ENCODE assay signal across 8 cellular contexts in genomic region chr12:31325877-31326631, GRCh38. TPM values are rescaled to one million over a fixed set of nuclear protein-coding genes. Genes with fewer than 3 reads are reported as not detected.
DNase-seq lines count a peak whose midpoint lies in the region; ATAC-seq and TF ChIP-seq lines count a peak whose summit lies in the region.

SINHCAF (minus strand) TSS chr12:31326150; CDS start chr12:31298204, 27,946 bp downstream.

- H3K27ac ChIP-seq in RWPE2 (ENCODE audit: poor library complexity, severe bottlenecking): peak within 1 kb of the TSS; percentile 67

- H3K4me1 Mint-ChIP-seq in activated T-helper 2 cell treated with anti-CD3 and anti-CD28 coated beads, Interferon-gamma antibody, Interleukin-2, Interleukin-4, amounts not matched to agents 10 μg/mL and 5 μg/mL and 100 μg/mL, durations not matched to agents 14 hours and 24 hours and 36 hours (ENCODE audit: low read depth): peaks cover 17% of the 10 kb centered on the region
- H3K4me1 Mint-ChIP-seq in natural killer cell: peaks cover 20 to 27% of the 10 kb centered on the region in 2 donors

- H3K36me3 Mint-ChIP-seq in activated T-helper 2 cell treated with anti-CD3 and anti-CD28 coated beads, Interferon-gamma antibody, Interleukin-2, Interleukin-4, amounts not matched to agents 10 μg/mL and 5 μg/mL and 100 μg/mL, durations not matched to agents 14 hours and 24 hours and 36 hours (ENCODE audit: low read depth): peaks cover 32% of the 10 kb centered on the region
- no peaks in the 10 kb centered on the region for H3K36me3 Mint-ChIP-seq in natural killer cell

- no peaks in the 10 kb centered on the region for H3K27me3 ChIP-seq in RWPE2 (ENCODE audit: insufficient read depth, poor library complexity, severe bottlenecking)

- H3K9me3 Mint-ChIP-seq in activated T-helper 2 cell treated with anti-CD3 and anti-CD28 coated beads, Interferon-gamma antibody, Interleukin-2, Interleukin-4, amounts not matched to agents 10 μg/mL and 5 μg/mL and 100 μg/mL, durations not matched to agents 14 hours and 24 hours and 36 hours: no peaks in the 10 kb centered on the region
- H3K9me3 Mint-ChIP-seq in natural killer cell: no peaks in the 10 kb centered on the region

- H3K9me3 ChIP-seq in RWPE2 (ENCODE audit: severe bottlenecking): no peaks in the 10 kb centered on the region

- TF ChIP-seq CTCF in RWPE2 (IDR thresholded peaks at IDR 0.05; ENCODE audit: poor library complexity, severe bottlenecking): no peak
- no peak for TF ChIP-seq CTCF in natural killer cell (IDR thresholded peaks at IDR 0.05)

- H3K27ac Mint-ChIP-seq in activated T-helper 2 cell treated with anti-CD3 and anti-CD28 coated beads, Interferon-gamma antibody, Interleukin-2, Interleukin-4, amounts not matched to agents 10 μg/mL and 5 μg/mL and 100 μg/mL, durations not matched to agents 14 hours and 24 hours and 36 hours: peak within 1 kb of the TSS; percentile 99
- peak within 1 kb of the TSS; percentile 91 to 96 for H3K27ac Mint-ChIP-seq in natural killer cell

- H3K27me3 Mint-ChIP-seq in activated T-helper 2 cell treated with anti-CD3 and anti-CD28 coated beads, Interferon-gamma antibody, Interleukin-2, Interleukin-4, amounts not matched to agents 10 μg/mL and 5 μg/mL and 100 μg/mL, durations not matched to agents 14 hours and 24 hours and 36 hours (ENCODE audit: low read depth): peaks cover 7% of the 10 kb centered on the region
- H3K27me3 Mint-ChIP-seq in natural killer cell (ENCODE audit: low read depth in 2 of 2): no peaks in the 10 kb centered on the region

- peak within 1 kb of the TSS; percentile 98 for H3K4me3 Mint-ChIP-seq in activated T-helper 2 cell treated with anti-CD3 and anti-CD28 coated beads, Interferon-gamma antibody, Interleukin-2, Interleukin-4, amounts not matched to agents 10 μg/mL and 5 μg/mL and 100 μg/mL, durations not matched to agents 14 hours and 24 hours and 36 hours (ENCODE audit: low read depth)
- H3K4me3 Mint-ChIP-seq in natural killer cell: peak within 1 kb of the TSS; percentile 99

- intact Hi-C loops in activated T-helper 2 cell treated with anti-CD3 and anti-CD28 coated beads, Interferon-gamma antibody, Interleukin-2, Interleukin-4, amounts not matched to agents 10 μg/mL and 5 μg/mL and 100 μg/mL, durations not matched to agents 14 hours and 24 hours and 36 hours (cut with micrococcal nuclease): loop anchor here (1.0 to 10.0 kb wide), 6 partner anchors 36 to 1429 kb away; partner anchors contain the start of genes AMN1, CAPRIN2 and YARS2
- intact Hi-C loops in natural killer cell (cut with micrococcal nuclease): loop anchor here (1.0 to 10.0 kb wide), 3 partner anchors 23 to 569 kb away; partner anchors contain the start of gene AMN1

- H3K36me3 ChIP-seq in RWPE2 (ENCODE audit: low read depth): no peaks in the 10 kb centered on the region

- ATAC-seq in RWPE2 (ENCODE audit: low read depth) (peak; percentile 70), natural killer cell (peak; percentile 60 to 81 (median 71))

- H3K4me3 ChIP-seq in RWPE2 (ENCODE audit: severe bottlenecking): peak within 1 kb of the TSS; percentile 60

- peak; percentile 98 for DNase-seq in EH (ENCODE audit: low read depth)
- peak; percentile 98 for DNase-seq in H4 (ENCODE audit: low spot score)
- peak; percentile 100 for DNase-seq in LoVo (ENCODE audit: low spot score)
- peak; percentile 99 for DNase-seq in RWPE2 (ENCODE audit: low spot score)
- peak; percentile 98 for DNase-seq in activated T-helper 2 cell treated with anti-CD3 and anti-CD28 coated beads, Interferon-gamma antibody, Interleukin-2, Interleukin-4, amounts not matched to agents 10 μg/mL and 5 μg/mL and 100 μg/mL, durations not matched to agents 14 hours and 24 hours and 36 hours (ENCODE audit: low spot score)
- peak; percentile 95 for DNase-seq in fibroblast of peridontal ligament (ENCODE audit: extremely low read depth)
- DNase-seq in natural killer cell: peak; percentile 96
- peak; percentile 98 for DNase-seq in stimulated activated naive CD4-positive, alpha-beta T cell treated with Interleukin-2 at 50 U/mL for 16 hours (lab: John Stamatoyannopoulos, UW)

- peaks cover 15% of the 10 kb centered on the region for H3K4me1 ChIP-seq in RWPE2 (ENCODE audit: insufficient read depth, poor library complexity, severe bottlenecking)

RNA-seq across cellular contexts. Expression of gene SINHCAF, which starts in this region (rescaled TPM):
- total RNA-seq in H4 (2014; rRNA removed; shearing (Covaris generic)): 72.6 and 127 TPM in 2 replicates
- total RNA-seq in activated T-helper 2 cell treated with anti-CD3 and anti-CD28 coated beads, Interferon-gamma antibody, Interleukin-2, Interleukin-4, amounts not matched to agents 10 μg/mL and 5 μg/mL and 100 μg/mL, durations not matched to agents 14 hours and 24 hours and 36 hours: 223 and 231 TPM in 2 replicates
- 10 to 100 TPM; 40.4 to 55.0 (median 41.0) TPM for total RNA-seq in natural killer cell

Comparison
In these comparisons a context has a peak if more than half of its experiments do, and no peak if none do; other contexts are left out.
1. Peak in every context shown above with its lines: DNase-seq, ATAC-seq, H3K4me3 ChIP-seq and H3K27ac ChIP-seq.